ENCODE assay signal across 18 cellular contexts in the genomic region with DNA sequence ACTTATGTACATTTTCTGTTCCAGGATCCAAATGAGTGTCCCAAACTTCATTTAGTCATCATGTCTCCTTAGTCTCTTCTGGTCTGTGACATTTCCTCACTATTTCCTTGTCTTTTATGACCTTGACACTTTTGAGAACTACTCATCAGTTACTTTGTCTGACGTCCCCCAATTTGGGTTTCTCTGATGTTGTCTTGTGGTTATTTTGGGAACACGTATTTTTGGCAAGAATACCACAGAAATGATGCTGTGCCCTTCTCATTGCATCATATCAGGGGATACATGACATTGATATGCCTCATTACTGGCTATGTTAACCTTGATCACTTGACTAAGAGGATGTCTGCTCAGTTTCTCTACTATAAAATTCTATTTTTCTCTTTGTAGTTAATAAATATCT.
"Had no signal": no experiment of that assay in that cellular context is flagged by ENCODE, and none has a peak within 500 bp of the region (broad histone marks: within the 10 kb centered on the region; RNA-seq: fewer than 3 reads in every experiment).

No MANE protein-coding gene starts in this region.

- DNase-seq: activated CD4-positive, alpha-beta memory T cell treated with anti-CD3 and anti-CD28 coated beads for 36 hours; activated naive CD4-positive, alpha-beta T cell treated with anti-CD3 and anti-CD28 coated beads for 36 hours; activated T-cell treated with anti-CD3 and anti-CD28 coated beads for 4 hours; effector CD8-positive, alpha-beta T cell; foreskin keratinocyte; hypothalamus; pancreas; stimulated activated naive B cell treated with anti-CD40 and anti-IgM and Interleukin-4, amounts not matched to agents 10 μg/mL and 1 μg/mL and 100 μg/mL, for 72 hours; SW 1271; thyroid gland had no signal

- H3K27me3 Mint-ChIP-seq: activated CD4-positive, alpha-beta memory T cell treated with anti-CD3 and anti-CD28 coated beads for 36 hours; activated T-helper 17 cell treated with anti-CD3 and anti-CD28 coated beads, Interleukin-2, amount 50 U/mL, for 72 hours; dendritic cell treated with granulocyte-macrophage colony-stimulating factor and Interleukin-4, amounts not matched to agents 40 ng/mL and 50 ng/mL, for 4 days; stimulated activated naive B cell treated with anti-CD40 and anti-IgM and Interleukin-4, amounts not matched to agents 10 μg/mL and 1 μg/mL and 100 μg/mL, for 72 hours had no signal

- H3K27ac ChIP-seq: foreskin keratinocyte, neutrophil, pancreas, thyroid gland had no signal

- H3K4me1 ChIP-seq: foreskin keratinocyte, pancreas, thyroid gland had no signal

- H3K4me1 Mint-ChIP-seq: activated T-helper 17 cell treated with anti-CD3 and anti-CD28 coated beads, Interleukin-2, amount 50 U/mL, for 72 hours; stimulated activated naive B cell treated with anti-CD40 and anti-IgM and Interleukin-4, amounts not matched to agents 10 μg/mL and 1 μg/mL and 100 μg/mL, for 72 hours had no signal

- H3K9me3 ChIP-seq: neutrophil, pancreas, thyroid gland had no signal

- H3K36me3 Mint-ChIP-seq: activated CD4-positive, alpha-beta memory T cell treated with anti-CD3 and anti-CD28 coated beads for 36 hours; natural killer cell treated with Interleukin-12 subunit alpha and Interleukin-12 subunit beta and Interleukin-15 and Interleukin-18, amount 100 ng/mL, for 72 hours; stimulated activated naive B cell treated with anti-CD40 and anti-IgM and Interleukin-4, amounts not matched to agents 10 μg/mL and 1 μg/mL and 100 μg/mL, for 72 hours had no signal

- FAIRE-seq: bronchial epithelial cell, keratinocyte had no signal

- H3K9me3 Mint-ChIP-seq: activated CD4-positive, alpha-beta memory T cell treated with anti-CD3 and anti-CD28 coated beads for 36 hours; activated naive CD4-positive, alpha-beta T cell treated with anti-CD3 and anti-CD28 coated beads for 36 hours; activated T-helper 17 cell treated with anti-CD3 and anti-CD28 coated beads, Interleukin-2, amount 50 U/mL, for 72 hours; dendritic cell treated with granulocyte-macrophage colony-stimulating factor and Interleukin-4, amounts not matched to agents 40 ng/mL and 50 ng/mL, for 4 days; natural killer cell treated with Interleukin-12 subunit alpha and Interleukin-12 subunit beta and Interleukin-15 and Interleukin-18, amount 100 ng/mL, for 72 hours; stimulated activated naive B cell treated with anti-CD40 and anti-IgM and Interleukin-4, amounts not matched to agents 10 μg/mL and 1 μg/mL and 100 μg/mL, for 72 hours had no signal

- H3K4me3 Mint-ChIP-seq: activated CD4-positive, alpha-beta memory T cell treated with anti-CD3 and anti-CD28 coated beads for 36 hours; activated naive CD4-positive, alpha-beta T cell treated with anti-CD3 and anti-CD28 coated beads for 36 hours; activated T-helper 17 cell treated with anti-CD3 and anti-CD28 coated beads, Interleukin-2, amount 50 U/mL, for 72 hours; dendritic cell treated with granulocyte-macrophage colony-stimulating factor and Interleukin-4, amounts not matched to agents 40 ng/mL and 50 ng/mL, for 4 days; natural killer cell treated with Interleukin-12 subunit alpha and Interleukin-12 subunit beta and Interleukin-15 and Interleukin-18, amount 100 ng/mL, for 72 hours; stimulated activated naive B cell treated with anti-CD40 and anti-IgM and Interleukin-4, amounts not matched to agents 10 μg/mL and 1 μg/mL and 100 μg/mL, for 72 hours had no signal

- H3K27me3 ChIP-seq: foreskin keratinocyte, neutrophil, thyroid gland had no signal

- H3K27ac Mint-ChIP-seq: activated CD4-positive, alpha-beta memory T cell treated with anti-CD3 and anti-CD28 coated beads for 36 hours; activated naive CD4-positive, alpha-beta T cell treated with anti-CD3 and anti-CD28 coated beads for 36 hours; activated T-helper 17 cell treated with anti-CD3 and anti-CD28 coated beads, Interleukin-2, amount 50 U/mL, for 72 hours; dendritic cell treated with granulocyte-macrophage colony-stimulating factor and Interleukin-4, amounts not matched to agents 40 ng/mL and 50 ng/mL, for 4 days; natural killer cell treated with Interleukin-12 subunit alpha and Interleukin-12 subunit beta and Interleukin-15 and Interleukin-18, amount 100 ng/mL, for 72 hours; stimulated activated naive B cell treated with anti-CD40 and anti-IgM and Interleukin-4, amounts not matched to agents 10 μg/mL and 1 μg/mL and 100 μg/mL, for 72 hours had no signal

- H3K4me3 ChIP-seq: lung, pancreas, thyroid gland had no signal

- ATAC-seq: activated T-helper 17 cell treated with anti-CD3 and anti-CD28 coated beads, Interleukin-2, amount 50 U/mL, for 72 hours; foreskin keratinocyte; natural killer cell treated with Interleukin-12 subunit alpha and Interleukin-12 subunit beta and Interleukin-15 and Interleukin-18, amount 100 ng/mL, for 72 hours; pancreas; sciatic nerve; stimulated activated naive B cell treated with anti-CD40 and anti-IgM and Interleukin-4, amounts not matched to agents 10 μg/mL and 1 μg/mL and 100 μg/mL, for 72 hours had no signal

- H3K36me3 ChIP-seq: neutrophil, pancreas, thyroid gland had no signal
